ENCODE assay signal across 8 cellular contexts in the genomic region with DNA sequence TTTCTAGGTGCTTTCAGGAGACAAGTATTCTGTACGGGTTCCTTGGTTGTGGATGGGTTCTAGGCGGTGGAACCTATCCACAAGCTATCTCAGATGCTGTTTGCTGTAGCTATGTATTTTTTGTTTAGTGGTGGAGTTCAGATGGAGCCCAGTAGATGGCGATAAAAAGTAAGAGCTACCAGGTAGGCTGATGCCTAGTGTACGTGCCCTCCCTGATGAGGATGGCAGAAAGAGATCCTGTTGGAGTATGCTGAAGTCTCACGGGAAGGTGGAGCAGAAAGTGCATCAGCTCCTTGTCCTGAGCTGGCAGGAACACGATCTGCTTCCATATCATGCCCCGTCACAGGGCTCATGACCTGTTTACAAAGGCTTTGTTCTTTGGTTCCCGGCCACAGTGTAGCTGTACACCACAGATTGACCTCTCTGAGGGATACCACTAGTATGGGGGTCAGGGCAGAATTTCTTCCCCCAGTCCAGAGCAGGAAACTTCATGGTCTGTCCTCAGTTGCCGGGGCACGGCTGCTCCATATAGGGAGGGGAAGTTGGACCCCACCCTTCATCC. TPM values are rescaled to one million over a fixed set of nuclear protein-coding genes. Genes with fewer than 3 reads are reported as not detected.
A peak's percentile ranks its signal among the peaks of the same experiment; 100 is the strongest.
DNase-seq lines count a peak whose midpoint lies in the region; ATAC-seq and TF ChIP-seq lines count a peak whose summit lies in the region.

No MANE protein-coding gene starts in this region.

- no peak overlapping the region for H3K4me2 ChIP-seq in fibroblast of lung (ENCODE audit: extremely low read depth, insufficient read depth, low read length)

- peak; percentile 90 for ATAC-seq in GM18520 (IDR thresholded peaks at IDR 0.05; ENCODE audit: unreplicated experiment)
- ATAC-seq in HG02885 (IDR thresholded peaks at IDR 0.05; ENCODE audit: poor library complexity, unreplicated experiment): peak; percentile 99

- no peak overlapping the region for H3K27ac Mint-ChIP-seq in nephron
- no peak overlapping the region for H3K27ac Mint-ChIP-seq in activated T-helper 2 cell treated with anti-CD3 and anti-CD28 coated beads, Interferon-gamma antibody, Interleukin-2, Interleukin-4, amounts not matched to agents 10 μg/mL and 5 μg/mL and 100 μg/mL, durations not matched to agents 14 hours and 24 hours and 36 hours

- H3K4me3 Mint-ChIP-seq in nephron: no peak overlapping the region
- no peak overlapping the region for H3K4me3 Mint-ChIP-seq in activated T-helper 2 cell treated with anti-CD3 and anti-CD28 coated beads, Interferon-gamma antibody, Interleukin-2, Interleukin-4, amounts not matched to agents 10 μg/mL and 5 μg/mL and 100 μg/mL, durations not matched to agents 14 hours and 24 hours and 36 hours (ENCODE audit: low read depth)

- no peaks in the 10 kb centered on the region for H3K36me3 Mint-ChIP-seq in nephron (ENCODE audit: low read depth)
- H3K36me3 Mint-ChIP-seq in activated T-helper 2 cell treated with anti-CD3 and anti-CD28 coated beads, Interferon-gamma antibody, Interleukin-2, Interleukin-4, amounts not matched to agents 10 μg/mL and 5 μg/mL and 100 μg/mL, durations not matched to agents 14 hours and 24 hours and 36 hours (ENCODE audit: low read depth): no peaks in the 10 kb centered on the region

- no peaks in the 10 kb centered on the region for H3K36me3 ChIP-seq in fibroblast of lung (ENCODE audit: control insufficient read depth, insufficient read depth, low read length)

- H3K4me1 Mint-ChIP-seq in nephron: no peaks in the 10 kb centered on the region
- no peaks in the 10 kb centered on the region for H3K4me1 Mint-ChIP-seq in activated T-helper 2 cell treated with anti-CD3 and anti-CD28 coated beads, Interferon-gamma antibody, Interleukin-2, Interleukin-4, amounts not matched to agents 10 μg/mL and 5 μg/mL and 100 μg/mL, durations not matched to agents 14 hours and 24 hours and 36 hours (ENCODE audit: low read depth)

- intact Hi-C loops in activated T-helper 2 cell treated with anti-CD3 and anti-CD28 coated beads, Interferon-gamma antibody, Interleukin-2, Interleukin-4, amounts not matched to agents 10 μg/mL and 5 μg/mL and 100 μg/mL, durations not matched to agents 14 hours and 24 hours and 36 hours (cut with micrococcal nuclease): loop anchor here (2.0 to 10.0 kb wide), 5 partner anchors 76 to 616 kb away; a partner anchor contains a TSS

- peaks cover 7% of the 10 kb centered on the region for H3K9me3 Mint-ChIP-seq in nephron
- H3K9me3 Mint-ChIP-seq in activated T-helper 2 cell treated with anti-CD3 and anti-CD28 coated beads, Interferon-gamma antibody, Interleukin-2, Interleukin-4, amounts not matched to agents 10 μg/mL and 5 μg/mL and 100 μg/mL, durations not matched to agents 14 hours and 24 hours and 36 hours: no peaks in the 10 kb centered on the region

- peaks cover 2% of the 10 kb centered on the region for H3K27me3 ChIP-seq in fibroblast of lung (ENCODE audit: control insufficient read depth, insufficient read depth, low read length)

- H2AFZ ChIP-seq in fibroblast of lung (ENCODE audit: low read length): peak overlapping the region; percentile 60

- H3K4me1 ChIP-seq in fibroblast of lung (ENCODE audit: control insufficient read depth, extremely low read depth, insufficient read depth, low read length): no peaks in the 10 kb centered on the region

- H4K20me1 ChIP-seq in fibroblast of lung (ENCODE audit: control insufficient read depth, extremely low read depth, insufficient read depth, low read length): no peaks in the 10 kb centered on the region

- H3K4me3 ChIP-seq in fibroblast of lung (replicated peaks in 1 of 4; ENCODE audit: control extremely low read depth in 1 of 4, insufficient read depth in 1 of 4, low read depth in 3 of 4, low read length in 4 of 4): no peak overlapping the region

- no peak overlapping the region for H3K27ac ChIP-seq in fibroblast of lung (ENCODE audit: insufficient read depth, low read length)

- TF ChIP-seq CTCF in fibroblast of lung (conservative IDR thresholded peaks at IDR 0.05 in 1 of 2, IDR thresholded peaks at IDR 0.05 in 1 of 2; ENCODE audit: low read depth in 1 of 2, low read length in 2 of 2) (peak; percentile 58 to 80), nephron (IDR thresholded peaks at IDR 0.05; ENCODE audit: unreplicated experiment in 3 of 3) (peak; percentile 58 to 62 (median 62))

- no peaks in the 10 kb centered on the region for H3K79me2 ChIP-seq in fibroblast of lung (ENCODE audit: control insufficient read depth, insufficient read depth, low read length)

- no peak overlapping the region for H3K9ac ChIP-seq in fibroblast of lung (ENCODE audit: insufficient read depth, low read length)

- DNase-seq in COLO668 (lab: John Stamatoyannopoulos, UW; ENCODE audit: unreplicated experiment) (peak; percentile 41), NCI-H1105 (lab: John Stamatoyannopoulos, UW) (peak; percentile 62), SKM-1 (lab: John Stamatoyannopoulos, UW; ENCODE audit: unreplicated experiment) (peak; percentile 41), fibroblast of lung (ENCODE audit: low read depth in 2 of 2) (peak; percentile 27 to 59)
- DNase-seq in activated T-helper 2 cell treated with anti-CD3 and anti-CD28 coated beads, Interferon-gamma antibody, Interleukin-2, Interleukin-4, amounts not matched to agents 10 μg/mL and 5 μg/mL and 100 μg/mL, durations not matched to agents 14 hours and 24 hours and 36 hours (ENCODE audit: low spot score): no peak

- H3K27me3 Mint-ChIP-seq in nephron (ENCODE audit: low read depth): peaks cover 3% of the 10 kb centered on the region
- H3K27me3 Mint-ChIP-seq in activated T-helper 2 cell treated with anti-CD3 and anti-CD28 coated beads, Interferon-gamma antibody, Interleukin-2, Interleukin-4, amounts not matched to agents 10 μg/mL and 5 μg/mL and 100 μg/mL, durations not matched to agents 14 hours and 24 hours and 36 hours (ENCODE audit: low read depth): peaks cover 8% of the 10 kb centered on the region

- no peaks in the 10 kb centered on the region for H3K9me3 ChIP-seq in fibroblast of lung (ENCODE audit: control insufficient read depth, insufficient read depth, low read depth, low read length)

RNA-seq across cellular contexts. Expression of a gene that starts 12.6 kb away (rescaled TPM):
- total RNA-seq in fibroblast of lung: not detected in 2 replicates
- not detected in 2 replicates for polyA plus RNA-seq in fibroblast of lung
- polyA plus RNA-seq in fibroblast of lung (2012): not detected in 2 replicates
- not detected in 2 replicates for polyA minus RNA-seq in fibroblast of lung (ENCODE audit: low replicate concordance)
- total RNA-seq in activated T-helper 2 cell treated with anti-CD3 and anti-CD28 coated beads, Interferon-gamma antibody, Interleukin-2, Interleukin-4, amounts not matched to agents 10 μg/mL and 5 μg/mL and 100 μg/mL, durations not matched to agents 14 hours and 24 hours and 36 hours: not detected in 2 replicates
